8 cellular contexts compared by ENCODE assay signal in genomic region chr5:126508962-126509279, GRCh38.
DNase-seq lines count a peak whose midpoint lies in the region; ATAC-seq, FAIRE-seq and TF ChIP-seq lines count a peak whose summit lies in the region.

No MANE protein-coding gene starts in this region.

- FAIRE-seq in endometrium (lab: Jason Lieb, UNC): peak; percentile 12

- peak overlapping the region; percentile 55 for H2AFZ ChIP-seq in PC-3 (ENCODE audit: low read length)

- no peak overlapping the region for H3K4me2 ChIP-seq in PC-3 (ENCODE audit: low read length)

- DNase-seq in PC-3 (no peak), middle frontal gyrus (ENCODE audit: extremely low spot score, low spot score) (no peak), islet precursor cell (no peak), type B pancreatic cell (ENCODE audit: extremely low spot score, unreplicated experiment) (no peak)

- H3K36me3 Mint-ChIP-seq in type B pancreatic cell: no peaks in the 10 kb centered on the region

- H4K20me1 ChIP-seq in PC-3 (ENCODE audit: low read length): no peaks in the 10 kb centered on the region

- ATAC-seq in GM18909 (IDR thresholded peaks at IDR 0.05; ENCODE audit: poor library complexity, unreplicated experiment): peak; percentile 46
- no peak for ATAC-seq in PC-3
- no peak for ATAC-seq in HG03342 (IDR thresholded peaks at IDR 0.05; ENCODE audit: unreplicated experiment)

- peaks cover 14% of the 10 kb centered on the region for H3K4me1 Mint-ChIP-seq in type B pancreatic cell (ENCODE audit: unreplicated experiment)

- H3K36me3 ChIP-seq in PC-3 (ENCODE audit: low read depth, low read length): no peaks in the 10 kb centered on the region
- H3K36me3 ChIP-seq in rectal smooth muscle tissue (ENCODE audit: control insufficient read depth, insufficient read depth, low read length): no peaks in the 10 kb centered on the region

- no peaks in the 10 kb centered on the region for H3F3A ChIP-seq in PC-3 (ENCODE audit: low read length, unreplicated experiment)

- no peaks in the 10 kb centered on the region for H3K9me3 Mint-ChIP-seq in type B pancreatic cell

- H3K4me3 ChIP-seq in PC-3 (ENCODE audit: low read length): no peak overlapping the region
- H3K4me3 ChIP-seq in rectal smooth muscle tissue (ENCODE audit: low read length): no peak overlapping the region

- no peaks in the 10 kb centered on the region for H3K9me3 ChIP-seq in PC-3 (ENCODE audit: low read length)

- no peak overlapping the region for H3K27ac ChIP-seq in PC-3 (ENCODE audit: low read length)
- peak overlapping the region; percentile 1 for H3K27ac ChIP-seq in rectal smooth muscle tissue (ENCODE audit: low read depth, low read length)

- H3K4me3 Mint-ChIP-seq in type B pancreatic cell: no peak overlapping the region

- H3K27me3 Mint-ChIP-seq in type B pancreatic cell: no peaks in the 10 kb centered on the region

- no peaks in the 10 kb centered on the region for H3K9me2 ChIP-seq in PC-3 (replicated peaks; ENCODE audit: low read length)

- no peak overlapping the region for H3K27ac Mint-ChIP-seq in type B pancreatic cell

- intact Hi-C loops in PC-3 (cut with micrococcal nuclease): no loop called here

- H3K9ac ChIP-seq in PC-3 (ENCODE audit: low read length): no peak overlapping the region
- H3K9ac ChIP-seq in rectal smooth muscle tissue (ENCODE audit: low read length): no peak overlapping the region

- H3K4me1 ChIP-seq in PC-3 (ENCODE audit: insufficient read depth, low read length): no peaks in the 10 kb centered on the region
- H3K4me1 ChIP-seq in rectal smooth muscle tissue (ENCODE audit: control insufficient read depth, insufficient read depth, low read length): no peaks in the 10 kb centered on the region

- POLR2A ChIA-PET in PC-3 (lab: Charles Lee; ENCODE audit: unreplicated experiment): no interaction called here

- H3K27me3 ChIP-seq in PC-3 (ENCODE audit: low read length) (no peaks in the 10 kb centered on the region), rectal smooth muscle tissue (ENCODE audit: control insufficient read depth, insufficient read depth, low read length) (no peaks in the 10 kb centered on the region)

- CTCF ChIA-PET in PC-3 (lab: Charles Lee): no interaction called here

- no TSS peak for BruUV-seq in PC-3 (replicated peaks; lab: Mats Ljungman, UMichigan)

- TF ChIP-seq CTCF in PC-3 (conservative IDR thresholded peaks at IDR 0.05; ENCODE audit: low read depth, low read length) (no peak), type B pancreatic cell (conservative IDR thresholded peaks at IDR 0.05) (no peak)

- H3K79me2 ChIP-seq in PC-3 (ENCODE audit: low read length): no peaks in the 10 kb centered on the region
